ENCODE assay signal across 21 cellular contexts in genomic region chr6:159221486-159222170, GRCh38.
A peak's percentile ranks its signal among the peaks of the same experiment; 100 is the strongest.
DNase-seq lines count a peak whose midpoint lies in the region; ATAC-seq and TF ChIP-seq lines count a peak whose summit lies in the region.
"Had no signal": no experiment of that assay in that cellular context is flagged by ENCODE, and none has a peak within 500 bp of the region (broad histone marks: within the 10 kb centered on the region; RNA-seq: fewer than 3 reads in every experiment).

No MANE protein-coding gene starts in this region.

- H2AFZ ChIP-seq in SU-DHL-6 (ENCODE audit: low read depth, low read length, severe bottlenecking): peak overlapping the region; percentile 25
- H2AFZ ChIP-seq: GM23248 had no signal

- H3K4me3 ChIP-seq in BLaER1: no peak overlapping the region
- peak overlapping the region; percentile 41 for H3K4me3 ChIP-seq in DOHH2 (ENCODE audit: low read length)
- no peak overlapping the region for H3K4me3 ChIP-seq in SU-DHL-6 (ENCODE audit: insufficient read depth, low read length, poor library complexity, severe bottlenecking)
- H3K4me3 ChIP-seq: A549, GM23248, SK-N-MC had no signal

- H3K27me3 ChIP-seq in BLaER1 (no peaks in the 10 kb centered on the region), DOHH2 (ENCODE audit: control insufficient read depth, low read length) (no peaks in the 10 kb centered on the region), SU-DHL-6 (ENCODE audit: low read length) (no peaks in the 10 kb centered on the region)

- H3K36me3 ChIP-seq in BLaER1: no peaks in the 10 kb centered on the region
- no peaks in the 10 kb centered on the region for H3K36me3 ChIP-seq in DOHH2 (ENCODE audit: control insufficient read depth, low read length)
- H3K36me3 ChIP-seq in SU-DHL-6 (ENCODE audit: low read length): no peaks in the 10 kb centered on the region

- TF ChIP-seq CTCF in DOHH2 (IDR thresholded peaks at IDR 0.05; ENCODE audit: low read depth, low read length, poor library complexity, severe bottlenecking) (no peak), SU-DHL-6 (IDR thresholded peaks at IDR 0.05; ENCODE audit: insufficient read depth, low read length, poor library complexity, severe bottlenecking) (no peak)

- H4K20me1 ChIP-seq in BLaER1: no peaks in the 10 kb centered on the region
- H4K20me1 ChIP-seq in DOHH2 (ENCODE audit: control insufficient read depth, insufficient read depth, low read depth, low read length): no peaks in the 10 kb centered on the region
- no peaks in the 10 kb centered on the region for H4K20me1 ChIP-seq in SU-DHL-6 (ENCODE audit: low read depth, low read length)

- DNase-seq in NCI-H187 treated with DMSO at 0.1 percent for 48 hours (lab: John Stamatoyannopoulos, UW): peak; percentile 79
- no peak for DNase-seq in globus pallidus (ENCODE audit: low spot score)
- DNase-seq in effector CD8-positive, alpha-beta T cell (lab: John Stamatoyannopoulos, UW): no peak
- DNase-seq: Calu3; CD8-positive, alpha-beta T cell; GM23248; NCI-H1436; NCI-H2081; NCI-H226; NCI-H526; Right ventricle myocardium superior; T-helper 1 cell; T-helper 9 cell had no signal

- H3K9me3 ChIP-seq in BLaER1 (no peaks in the 10 kb centered on the region), DOHH2 (ENCODE audit: control insufficient read depth, insufficient read depth, low read length) (no peaks in the 10 kb centered on the region), SU-DHL-6 (ENCODE audit: insufficient read depth, low read length) (no peaks in the 10 kb centered on the region)
- H3K9me3 ChIP-seq: A549 had no signal

- H3K79me2 ChIP-seq in DOHH2 (ENCODE audit: control insufficient read depth, low read length) (no peaks in the 10 kb centered on the region), SU-DHL-6 (ENCODE audit: insufficient read depth, low read length) (no peaks in the 10 kb centered on the region)

- ATAC-seq in HG03571 (IDR thresholded peaks at IDR 0.05; ENCODE audit: unreplicated experiment) (no peak), GM18873 (IDR thresholded peaks at IDR 0.05; ENCODE audit: low FRiP score, unreplicated experiment) (no peak)
- ATAC-seq: A549; CD8-positive, alpha-beta T cell; HCT116 had no signal

- H3K4me1 ChIP-seq in BLaER1 (peaks cover 31% of the 10 kb centered on the region), DOHH2 (ENCODE audit: control insufficient read depth, low read length) (peaks cover 79% of the 10 kb centered on the region)
- H3K4me1 ChIP-seq: A549 had no signal

- no peak overlapping the region for H3K27ac ChIP-seq in BLaER1
- peak overlapping the region; percentile 53 for H3K27ac ChIP-seq in DOHH2 (ENCODE audit: low read depth, low read length)
- no peak overlapping the region for H3K27ac ChIP-seq in SU-DHL-6 (ENCODE audit: low read depth, low read length)
- H3K27ac ChIP-seq: A549, GM23248, SK-N-MC had no signal

- H3K9ac ChIP-seq in BLaER1: no peak overlapping the region
- no peak overlapping the region for H3K9ac ChIP-seq in SU-DHL-6 (ENCODE audit: low read length)
- H3K9ac ChIP-seq: GM23248 had no signal

- H3K4me2 ChIP-seq in BLaER1 (peak overlapping the region; percentile 31; the same call in 1 of the 2 replicates), DOHH2 (ENCODE audit: low read length) (peak overlapping the region; percentile 61), SU-DHL-6 (ENCODE audit: low read depth, low read length, poor library complexity, severe bottlenecking) (peak overlapping the region; percentile 34)
- H3K4me2 ChIP-seq: A549 had no signal

- H3F3A ChIP-seq in DOHH2 (ENCODE audit: control insufficient read depth, insufficient read depth) (0 out of 2 replicates have a peak, but pooled peaks cover 4% of the 10 kb centered on the region), SU-DHL-6 (ENCODE audit: insufficient read depth) (peaks cover 7% of the 10 kb centered on the region; the same call in 1 of the 2 replicates)

- H3K9me2 ChIP-seq in DOHH2 (replicated peaks; ENCODE audit: control insufficient read depth, low read length): no peaks in the 10 kb centered on the region
- H3K9me2 ChIP-seq in SU-DHL-6 (replicated peaks; ENCODE audit: insufficient read depth, low read length): no peaks in the 10 kb centered on the region
